In the genomic region with DNA sequence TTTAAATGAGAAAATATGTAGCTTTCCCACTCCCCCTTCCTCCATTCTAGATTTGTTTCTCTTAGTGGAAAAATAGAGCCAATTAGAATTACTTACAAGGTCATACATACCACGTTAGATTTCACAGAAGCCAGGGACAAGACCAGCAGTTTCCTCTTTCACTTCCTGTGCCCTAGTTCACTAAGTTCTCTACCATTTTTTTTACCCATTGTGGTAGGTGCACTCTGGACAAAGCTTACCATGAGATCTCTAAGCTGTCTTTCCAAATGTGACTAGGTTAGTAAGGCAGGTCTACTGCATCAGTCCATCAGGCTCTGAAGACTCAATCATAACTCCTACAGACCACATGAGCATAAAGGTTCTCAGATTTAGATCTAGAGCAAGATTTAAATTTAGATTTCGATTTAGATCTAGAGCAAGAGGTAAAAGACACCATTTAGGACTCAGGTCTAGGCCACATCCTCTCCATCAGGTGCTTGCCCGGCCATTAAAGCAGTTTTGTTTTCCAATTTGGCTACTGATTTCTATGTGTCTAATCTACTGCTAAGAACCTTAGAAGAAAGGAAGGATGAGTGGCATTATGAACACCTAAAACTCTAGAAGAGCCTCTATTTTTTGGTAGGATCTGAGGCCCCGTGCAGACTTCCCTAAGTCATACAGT, we compare ENCODE assay signal across 12 cellular contexts.
DNase-seq lines count a peak whose midpoint lies in the region; ATAC-seq and TF ChIP-seq lines count a peak whose summit lies in the region.
"Had no signal": no experiment of that assay in that cellular context is flagged by ENCODE, and none has a peak within 500 bp of the region (broad histone marks: within the 10 kb centered on the region; RNA-seq: fewer than 3 reads in every experiment).

No MANE protein-coding gene starts in this region.

- POLR2A ChIA-PET in activated CD4-positive, alpha-beta T cell treated with anti-CD3 and anti-CD28 coated beads for 36 hours (lab: Charles Lee) = no interaction called here

- CTCF ChIA-PET in activated CD4-positive, alpha-beta T cell treated with anti-CD3 and anti-CD28 coated beads for 36 hours (lab: Charles Lee) = no interaction called here

- no peaks in the 10 kb centered on the region for H3K9me3 Mint-ChIP-seq in activated CD4-positive, alpha-beta T cell treated with anti-CD3 and anti-CD28 coated beads for 36 hours (ENCODE audit: low read depth)
- no peaks in the 10 kb centered on the region for H3K9me3 Mint-ChIP-seq in stimulated activated effector memory CD8-positive, alpha-beta T cell treated with anti-CD3 and anti-CD28 coated beads, Interleukin-12 subunit alpha, Interleukin-12 subunit beta, amount 100 ng/mL, for 72 hours
- H3K9me3 Mint-ChIP-seq: activated T-cell treated with anti-CD3 and anti-CD28 coated beads, Interleukin-2, amount 50 U/mL, for 72 hours had no signal

- peaks cover 15% of the 10 kb centered on the region for H3K4me1 Mint-ChIP-seq in activated CD4-positive, alpha-beta T cell treated with anti-CD3 and anti-CD28 coated beads for 36 hours
- peaks cover 37% of the 10 kb centered on the region for H3K4me1 Mint-ChIP-seq in stimulated activated effector memory CD8-positive, alpha-beta T cell treated with anti-CD3 and anti-CD28 coated beads, Interleukin-12 subunit alpha, Interleukin-12 subunit beta, amount 100 ng/mL, for 72 hours

- peaks cover 14% of the 10 kb centered on the region for H3K36me3 Mint-ChIP-seq in activated CD4-positive, alpha-beta T cell treated with anti-CD3 and anti-CD28 coated beads for 36 hours (ENCODE audit: low read depth)
- H3K36me3 Mint-ChIP-seq in stimulated activated effector memory CD8-positive, alpha-beta T cell treated with anti-CD3 and anti-CD28 coated beads, Interleukin-12 subunit alpha, Interleukin-12 subunit beta, amount 100 ng/mL, for 72 hours = no peaks in the 10 kb centered on the region

- H3K79me2 ChIP-seq in OCI-LY1 (ENCODE audit: insufficient read depth, low read length) = no peaks in the 10 kb centered on the region

- H3K9me2 ChIP-seq in OCI-LY1 (ENCODE audit: low read depth, low read length) = no peaks in the 10 kb centered on the region

- H3K27ac Mint-ChIP-seq in activated CD4-positive, alpha-beta T cell treated with anti-CD3 and anti-CD28 coated beads for 36 hours = peak overlapping the region; percentile 20
- H3K27ac Mint-ChIP-seq in stimulated activated effector memory CD8-positive, alpha-beta T cell treated with anti-CD3 and anti-CD28 coated beads, Interleukin-12 subunit alpha, Interleukin-12 subunit beta, amount 100 ng/mL, for 72 hours = peak overlapping the region; percentile 93
- H3K27ac Mint-ChIP-seq: activated T-cell treated with anti-CD3 and anti-CD28 coated beads, Interleukin-2, amount 50 U/mL, for 72 hours had no signal

- H3K9me3 ChIP-seq in OCI-LY1 (ENCODE audit: low read length) = no peaks in the 10 kb centered on the region
- H3K9me3 ChIP-seq: A549, heart left ventricle had no signal

- H3K4me1 ChIP-seq in OCI-LY1 (ENCODE audit: insufficient read depth, low read length, severe bottlenecking) = peaks cover 33% of the 10 kb centered on the region
- H3K4me1 ChIP-seq: A549 had no signal

- peaks cover 11% of the 10 kb centered on the region; the same call in 1 of the 2 replicates for H3K36me3 ChIP-seq in OCI-LY1 (ENCODE audit: insufficient read depth, low read length)

- no peak overlapping the region for H3K4me3 Mint-ChIP-seq in activated CD4-positive, alpha-beta T cell treated with anti-CD3 and anti-CD28 coated beads for 36 hours
- no peak overlapping the region for H3K4me3 Mint-ChIP-seq in stimulated activated effector memory CD8-positive, alpha-beta T cell treated with anti-CD3 and anti-CD28 coated beads, Interleukin-12 subunit alpha, Interleukin-12 subunit beta, amount 100 ng/mL, for 72 hours
- H3K4me3 Mint-ChIP-seq: activated T-cell treated with anti-CD3 and anti-CD28 coated beads, Interleukin-2, amount 50 U/mL, for 72 hours had no signal

- DNase-seq in activated CD4-positive, alpha-beta T cell treated with anti-CD3 and anti-CD28 coated beads for 36 hours = no peak
- no peak for DNase-seq in activated CD4-positive, alpha-beta T cell treated with anti-CD3 and anti-CD28 coated beads, Interleukin-2, amount 50 U/mL, for 1 hour
- no peak for DNase-seq in stimulated activated effector memory CD8-positive, alpha-beta T cell treated with anti-CD3 and anti-CD28 coated beads, Interleukin-12 subunit alpha, Interleukin-12 subunit beta, amount 100 ng/mL, for 72 hours (ENCODE audit: low spot score in 2 of 2)
- DNase-seq in hippocampal formation (lab: John Stamatoyannopoulos, UW) = no peak
- DNase-seq in caudate nucleus (lab: John Stamatoyannopoulos, UW) = no peak
- DNase-seq in DMS53 treated with DMSO at 0.1 percent for 48 hours (lab: John Stamatoyannopoulos, UW; ENCODE audit: unreplicated experiment) = no peak
- DNase-seq: activated T-cell treated with anti-CD3 and anti-CD28 coated beads, Interleukin-2, amount 50 U/mL, for 72 hours; heart left ventricle had no signal

- H3K9ac ChIP-seq in OCI-LY1 (ENCODE audit: low read length) = peak overlapping the region; percentile 7; the same call in 1 of the 2 replicates
- H3K9ac ChIP-seq: KMS-11 had no signal

- intact Hi-C loops in activated CD4-positive, alpha-beta T cell treated with anti-CD3 and anti-CD28 coated beads for 36 hours (cut with DNase I, micrococcal nuclease) = no loop called here

- H3K4me2 ChIP-seq in OCI-LY1 (ENCODE audit: low read length) = peak overlapping the region; percentile 20; the same call in 1 of the 2 replicates
- H3K4me2 ChIP-seq: A549, KMS-11 had no signal

- no peaks in the 10 kb centered on the region for H3K27me3 Mint-ChIP-seq in activated CD4-positive, alpha-beta T cell treated with anti-CD3 and anti-CD28 coated beads for 36 hours

- no peak overlapping the region for H3K4me3 ChIP-seq in OCI-LY1 (ENCODE audit: low read depth, low read length, poor library complexity, severe bottlenecking)
- H3K4me3 ChIP-seq: A549, heart left ventricle had no signal

- no peaks in the 10 kb centered on the region for H4K20me1 ChIP-seq in OCI-LY1 (ENCODE audit: insufficient read depth, low read length)

- TF ChIP-seq CTCF in OCI-LY1 (IDR thresholded peaks at IDR 0.05; ENCODE audit: low read length) = no peak

- peak; percentile 39 for ATAC-seq in activated CD4-positive, alpha-beta T cell treated with anti-CD3 and anti-CD28 coated beads for 36 hours
- peak; percentile 69 for ATAC-seq in HG02884 (IDR thresholded peaks at IDR 0.05; ENCODE audit: unreplicated experiment)
- ATAC-seq in stimulated activated effector memory CD8-positive, alpha-beta T cell treated with anti-CD3 and anti-CD28 coated beads, Interleukin-12 subunit alpha, Interleukin-12 subunit beta, amount 100 ng/mL, for 72 hours = peak; percentile 83
- ATAC-seq: A549, heart left ventricle had no signal

- H2AFZ ChIP-seq in OCI-LY1 (ENCODE audit: low read length) = no peak overlapping the region

- H3K27me3 ChIP-seq in OCI-LY1 (ENCODE audit: insufficient read depth, low read length) = no peaks in the 10 kb centered on the region
- H3K27me3 ChIP-seq: heart left ventricle had no signal

- H3F3A ChIP-seq in OCI-LY1 (ENCODE audit: insufficient read depth, low read length) = no peaks in the 10 kb centered on the region

- H3K27ac ChIP-seq in OCI-LY1 (ENCODE audit: low read depth, low read length, poor library complexity, severe bottlenecking) (peak overlapping the region; percentile 84), caudate nucleus (ENCODE audit: low read depth, low read length) (no peak overlapping the region)
- H3K27ac ChIP-seq: A549, KMS-11 had no signal
